In genomic region chr14:69154779-69155178, GRCh38 we compare ENCODE assay signal across 13 cellular contexts. TPM values are rescaled to one million over a fixed set of nuclear protein-coding genes. Genes with fewer than 3 reads are reported as not detected.
DNase-seq lines count a peak whose midpoint lies in the region; ATAC-seq, FAIRE-seq and TF ChIP-seq lines count a peak whose summit lies in the region.
"Had no signal": no experiment of that assay in that cellular context is flagged by ENCODE, and none has a peak within 500 bp of the region (broad histone marks: within the 10 kb centered on the region; RNA-seq: fewer than 3 reads in every experiment).

No MANE protein-coding gene starts in this region.

- H3K27me3 ChIP-seq in right cardiac atrium (ENCODE audit: control insufficient read depth, insufficient read depth) (no peaks in the 10 kb centered on the region), tibial artery (no peaks in the 10 kb centered on the region)

- intact Hi-C loops in right cardiac atrium (cut with DNase I) (no loop called here), left cardiac atrium (cut with DNase I) (loop anchor here in 1 of 2 donors (10.0 kb wide), 1 partner anchor 70 kb away; no protein-coding TSS in a partner anchor), tibial artery (cut with DNase I; ENCODE audit: low total_unique reads) (no loop called here), Right ventricle myocardium inferior (cut with DNase I) (loop anchor here (5.0 kb wide), 2 partner anchors 73 to 88 kb away; no protein-coding TSS in a partner anchor)

- H3K9me3 ChIP-seq in right cardiac atrium (ENCODE audit: control insufficient read depth, low read length) (no peaks in the 10 kb centered on the region), tibial artery (no peaks in the 10 kb centered on the region)
- H3K9me3 ChIP-seq: BLaER1 treated with 17β-estradiol and CSF1 and Interleukin-3, amounts not matched to agents 10 nM and 100 nM had no signal

- DNase-seq in right cardiac atrium (peak in 1 of 3 donors; percentile 21), left cardiac atrium (no peak), iPS-NIHi7 (ENCODE audit: extremely low spot score) (peak; percentile 23), tibial artery (no peak), Right ventricle myocardium inferior (ENCODE audit: missing footprints) (no peak)
- DNase-seq in activated CD4-positive, alpha-beta T cell treated with anti-CD3 and anti-CD28 coated beads for 1 hour: no peak
- DNase-seq: NCI-H1417 had no signal

- H3K4me3 ChIP-seq in right cardiac atrium (ENCODE audit: low read length) (no peak overlapping the region), tibial artery (no peak overlapping the region)
- H3K4me3 ChIP-seq: SK-N-MC had no signal

- no peak for TF ChIP-seq CTCF in tibial artery (IDR thresholded peaks at IDR 0.05)

- FAIRE-seq in TTC549 (lab: Jason Lieb, UNC): peak; percentile 39
- FAIRE-seq: bronchial epithelial cell, H54 had no signal

- H3K4me1 ChIP-seq in right cardiac atrium (ENCODE audit: control insufficient read depth, insufficient read depth, low read length) (peaks cover 3% of the 10 kb centered on the region), tibial artery (peaks cover 0 to 29% (median 21%) of the 10 kb centered on the region in 4 donors)

- H3K27ac ChIP-seq in right cardiac atrium (ENCODE audit: low read length) (peak overlapping the region; percentile 41), tibial artery (peak overlapping the region in 1 of 2 donors; percentile 91)
- H3K27ac ChIP-seq: BLaER1 treated with 17β-estradiol and CSF1 and Interleukin-3, amounts not matched to agents 10 nM and 100 nM; SK-N-MC had no signal

- WGBS in right cardiac atrium: 32% methylated on average over 4 of the region's 4 CpGs

- no peaks in the 10 kb centered on the region for H3K36me3 ChIP-seq in tibial artery

- ATAC-seq in right cardiac atrium (peak in 1 of 2 donors; percentile 12), left cardiac atrium (no peak), HG02798 (IDR thresholded peaks at IDR 0.05; ENCODE audit: poor library complexity, unreplicated experiment) (no peak), Right ventricle myocardium inferior (no peak)

RNA-seq across cellular contexts. Expression of gene DCAF5, which starts 1.9 kb away (rescaled TPM):
- 10 to 100 TPM; 46.6 to 53.6 (median 48.0) TPM for total RNA-seq in right cardiac atrium
- 22.5 TPM for polyA plus RNA-seq in right cardiac atrium
- 10 to 100 TPM; 43.8 to 49.4 TPM for total RNA-seq in left cardiac atrium
- 54.0 TPM for total RNA-seq in Right ventricle myocardium inferior

RNA-seq across cellular contexts. Expression of gene EXD2, which starts 36.5 kb away (rescaled TPM):
- total RNA-seq in right cardiac atrium: 10 to 100 TPM; 18.0 to 22.1 (median 19.2) TPM
- polyA plus RNA-seq in right cardiac atrium: 12.0 TPM
- 10 to 100 TPM; 15.8 to 17.1 TPM for total RNA-seq in left cardiac atrium
- total RNA-seq in Right ventricle myocardium inferior: 17.0 TPM
